3 cellular contexts compared by ENCODE assay signal in the genomic region with DNA sequence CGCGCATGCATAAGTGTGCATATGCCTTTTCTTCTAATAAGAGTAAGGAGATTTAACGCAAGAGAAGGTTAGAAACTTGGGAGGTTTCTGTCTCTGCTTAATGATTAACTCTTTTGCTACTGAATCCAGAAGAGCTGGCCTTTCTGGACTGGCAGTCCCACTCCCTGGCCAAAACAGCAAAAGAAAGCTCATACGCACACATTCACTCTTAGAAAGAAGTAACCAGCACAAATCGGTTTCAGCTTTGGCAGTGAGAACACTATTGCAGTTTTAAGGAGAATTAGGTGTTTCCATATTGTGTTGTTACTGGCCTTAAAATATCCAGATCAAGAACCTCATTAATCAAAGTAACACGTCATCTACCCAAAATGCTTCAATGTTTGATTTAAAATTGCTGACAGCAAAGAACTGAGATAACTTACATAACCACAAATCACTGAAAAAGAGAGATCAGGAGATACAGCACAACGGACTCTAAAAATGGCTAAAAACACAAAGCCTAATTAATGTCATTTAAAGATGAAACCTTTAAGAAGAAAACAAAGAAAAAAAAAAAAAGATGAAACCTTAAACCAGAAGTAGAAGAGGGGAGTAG. TPM values are rescaled to one million over a fixed set of nuclear protein-coding genes. Genes with fewer than 3 reads are reported as not detected.
"Had no signal": no experiment of that assay in that cellular context is flagged by ENCODE, and none has a peak within 500 bp of the region (broad histone marks: within the 10 kb centered on the region; RNA-seq: fewer than 3 reads in every experiment).

No MANE protein-coding gene starts in this region.

RNA-seq across cellular contexts. Expression of gene FAM72D, which starts 16.9 kb away (rescaled TPM):
- total RNA-seq: right atrium auricular region, thoracic aorta had no signal
- polyA plus RNA-seq: naive thymus-derived CD8-positive, alpha-beta T cell had no signal
